8 cellular contexts compared by ENCODE assay signal in genomic region chr1:32742956-32743355, GRCh38. TPM values are rescaled to one million over a fixed set of nuclear protein-coding genes. Genes with fewer than 3 reads are reported as not detected.
A peak's percentile ranks its signal among the peaks of the same experiment; 100 is the strongest.
DNase-seq lines count a peak whose midpoint lies in the region; ATAC-seq and TF ChIP-seq lines count a peak whose summit lies in the region.

No MANE protein-coding gene starts in this region.

- ATAC-seq in right cardiac atrium (peak; percentile 34 to 70), gastrocnemius medialis (no peak), HG03571 (IDR thresholded peaks at IDR 0.05; ENCODE audit: unreplicated experiment) (no peak)

- 81% methylated on average over 4 of the region's 4 CpGs for WGBS in right cardiac atrium

- no peak for TF ChIP-seq CTCF in VCaP (conservative IDR thresholded peaks at IDR 0.05)
- TF ChIP-seq CTCF in gastrocnemius medialis (IDR thresholded peaks at IDR 0.05 in 4 of 5, conservative IDR thresholded peaks at IDR 0.05 in 1 of 5) = no peak

- H3K9me3 ChIP-seq in right cardiac atrium (ENCODE audit: control insufficient read depth, low read length) (no peaks in the 10 kb centered on the region), gastrocnemius medialis (no peaks in the 10 kb centered on the region)

- no peaks in the 10 kb centered on the region for H3K36me3 ChIP-seq in H7 (replicated peaks; ENCODE audit: control insufficient read depth, insufficient read depth, low read length)
- no peaks in the 10 kb centered on the region for H3K36me3 ChIP-seq in gastrocnemius medialis

- intact Hi-C loops in right cardiac atrium (cut with DNase I) = no loop called here
- intact Hi-C loops in gastrocnemius medialis (cut with DNase I; ENCODE audit: low total_unique reads) = no loop called here

- H3K27ac ChIP-seq in VCaP (peak overlapping the region; percentile 71), right cardiac atrium (ENCODE audit: low read length) (no peak overlapping the region), gastrocnemius medialis (peak overlapping the region in 3 of 4 donors; percentile 73 to 82 (median 81))

- peak; percentile 61 for DNase-seq in H7
- no peak for DNase-seq in right cardiac atrium
- no peak for DNase-seq in gastrocnemius medialis
- no peak for DNase-seq in NCI-H2029 treated with DMSO at 0.1 percent for 48 hours (lab: John Stamatoyannopoulos, UW)
- DNase-seq in DMS153 (lab: John Stamatoyannopoulos, UW) = no peak
- DNase-seq in NCI-H1930 (lab: John Stamatoyannopoulos, UW) = no peak

- H3K4me3 ChIP-seq in H7 (ENCODE audit: insufficient read depth, low read depth, low read length) (peak overlapping the region; percentile 81; the same call in 1 of the 2 replicates), right cardiac atrium (ENCODE audit: low read length) (no peak overlapping the region), gastrocnemius medialis (peak overlapping the region in 2 of 4 donors; percentile 62 to 65)

- H3K27me3 ChIP-seq in H7 (ENCODE audit: control insufficient read depth, insufficient read depth, low read length) (peaks cover 3% of the 10 kb centered on the region), right cardiac atrium (ENCODE audit: control insufficient read depth, insufficient read depth) (no peaks in the 10 kb centered on the region), gastrocnemius medialis (no peaks in the 10 kb centered on the region)

- in situ Hi-C loops in gastrocnemius medialis (cut with MboI; ENCODE audit: low sequenced_read_pairs in 4 of 4) = no loop called here

- H3K4me1 ChIP-seq in right cardiac atrium (ENCODE audit: control insufficient read depth, insufficient read depth, low read length) (peaks cover 3% of the 10 kb centered on the region), gastrocnemius medialis (peaks cover 6 to 16% of the 10 kb centered on the region in 2 donors)

- no peak for TF ChIP-seq POLR2A in gastrocnemius medialis (IDR thresholded peaks at IDR 0.05)

RNA-seq across cellular contexts. Expression of gene SYNC, which starts 40.4 kb away (rescaled TPM):
- total RNA-seq in H7 (2014; rRNA removed; shearing (Covaris generic)) = 0.07 and 0.45 TPM in 2 replicates
- total RNA-seq in right cardiac atrium (10 to 100 TPM; 18.4 to 33.6 (median 24.5) TPM), gastrocnemius medialis (100 to 1,000 TPM in 3 of 4 donors, 10 to 100 TPM in 1; 68.3 to 252 (median 158) TPM)
- 14.1 TPM for polyA plus RNA-seq in right cardiac atrium

Comparison
In these comparisons a context has a peak if more than half of its experiments do, and no peak if none do; other contexts are left out.
1. ATAC-seq: peak in right cardiac atrium (2 of 2); none in gastrocnemius medialis (0 of 2) and HG03571 (single experiment).
2. RNA of gene SYNC, which starts 40.4 kb away (total RNA-seq): 68.3 to 252 TPM in gastrocnemius medialis and 18.4 to 33.6 TPM in right cardiac atrium; 0.07 to 0.45 TPM in H7; every median in the first group is over 10 times any median in the second.